ENCODE assay signal across 28 cellular contexts in the genomic region with DNA sequence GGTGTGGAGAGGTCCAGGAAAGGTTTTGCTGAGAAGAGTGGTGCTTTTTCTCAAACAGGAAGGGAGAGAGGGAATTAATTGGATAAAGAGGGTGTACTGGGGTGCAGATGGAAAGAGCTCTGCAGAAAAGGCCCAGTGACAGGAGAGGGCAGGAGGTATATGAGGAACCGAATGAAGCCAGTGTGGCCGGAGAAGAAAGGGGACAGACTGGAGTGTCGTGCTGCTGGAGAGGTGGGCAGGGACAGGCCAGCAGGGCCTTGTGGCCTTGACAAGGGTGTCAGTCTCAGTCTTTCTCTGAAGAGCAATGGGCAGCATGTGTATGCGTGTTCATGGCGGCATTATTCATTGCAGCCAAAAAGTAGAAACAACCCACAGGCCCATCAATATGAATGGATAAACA.
"Had no signal": no experiment of that assay in that cellular context is flagged by ENCODE, and none has a peak within 500 bp of the region (broad histone marks: within the 10 kb centered on the region; RNA-seq: fewer than 3 reads in every experiment).

No MANE protein-coding gene starts in this region.

- H3K4me3 ChIP-seq: stomach, suprapubic skin, testis, thoracic aorta, thyroid gland, tibial artery, tibial nerve, transverse colon, upper lobe of left lung, upper lobe of right lung, uterus, vagina had no signal

- H3K27ac Mint-ChIP-seq: stimulated activated effector memory CD8-positive, alpha-beta T cell treated with anti-CD3 and anti-CD28 coated beads, Interleukin-12 subunit alpha, Interleukin-12 subunit beta, amount 100 ng/mL, for 72 hours; stimulated activated memory B cell treated with anti-CD40 and anti-IgM and Interleukin-4, amounts not matched to agents 10 μg/mL and 1 μg/mL and 100 μg/mL, for 72 hours; stimulated activated naive B cell treated with anti-CD40 and anti-IgM and Interleukin-4, amounts not matched to agents 10 μg/mL and 1 μg/mL and 100 μg/mL, for 72 hours; stimulated activated naive CD8-positive, alpha-beta T cell treated with anti-CD3 and anti-CD28 coated beads, Interleukin-15, amount 100 ng/mL, for 72 hours; stimulated activated naive CD8-positive, alpha-beta T cell treated with anti-CD3 and anti-CD28 coated beads, Interleukin-15, Interleukin-2, amounts not matched to agents 100 ng/mL and 50 ng/mL, for 24 hours; type B pancreatic cell had no signal

- H3K36me3 ChIP-seq: thyroid gland, uterus had no signal

- DNase-seq: stimulated activated CD4-positive, alpha-beta T cell treated with anti-CD3 and anti-CD28 coated beads, Interleukin-2, amount 100 ng/mL, for 48 hours; stimulated activated CD4-positive, alpha-beta T cell treated with anti-CD3 and anti-CD28 coated beads, Interleukin-4, amount 100 ng/mL, for 1 hour; stimulated activated CD4-positive, alpha-beta T cell treated with anti-CD3 and anti-CD28 coated beads, Interleukin-4, amount 100 ng/mL, for 24 hours; stimulated activated CD4-positive, alpha-beta T cell treated with anti-CD3 and anti-CD28 coated beads, Interleukin-4, amount 100 ng/mL, for 4 hours; stimulated activated CD8-positive, alpha-beta memory T cell treated with anti-CD3 and anti-CD28 coated beads, Interleukin-4, amount 100 ng/mL, for 48 hours; stimulated activated naive B cell treated with anti-CD40 and anti-IgM and Interleukin-4, amounts not matched to agents 10 μg/mL and 1 μg/mL and 100 μg/mL, for 72 hours; stimulated activated naive CD4-positive, alpha-beta T cell; stimulated activated naive CD4-positive, alpha-beta T cell treated with Interleukin-2 at 50 U/mL for 16 hours; stimulated activated naive CD8-positive, alpha-beta T cell treated with anti-CD3 and anti-CD28 coated beads, Interleukin-15, amount 100 ng/mL, for 72 hours; stimulated activated naive CD8-positive, alpha-beta T cell treated with anti-CD3 and anti-CD28 coated beads, Interleukin-15, Interleukin-2, amounts not matched to agents 100 U/mL and 50 U/mL, for 24 hours; stomach; substantia nigra; testis; thyroid gland; tibial artery; transverse colon; trophoblast cell; upper lobe of left lung; upper lobe of right lung; uterus had no signal

- H3K27ac ChIP-seq: suprapubic skin, testis, thoracic aorta, thyroid gland, tibial artery, tibial nerve, transverse colon, upper lobe of right lung, uterus, vagina had no signal

- H3K27me3 ChIP-seq: stomach, suprapubic skin, testis, thyroid gland, tibial artery, tibial nerve, transverse colon, upper lobe of left lung, upper lobe of right lung, uterus, vagina had no signal

- H3K36me3 Mint-ChIP-seq: stimulated activated effector memory CD8-positive, alpha-beta T cell treated with anti-CD3 and anti-CD28 coated beads, Interleukin-12 subunit alpha, Interleukin-12 subunit beta, amount 100 ng/mL, for 72 hours; stimulated activated memory B cell treated with anti-CD40 and anti-IgM and Interleukin-4, amounts not matched to agents 10 μg/mL and 1 μg/mL and 100 μg/mL, for 72 hours; stimulated activated naive B cell treated with anti-CD40 and anti-IgM and Interleukin-4, amounts not matched to agents 10 μg/mL and 1 μg/mL and 100 μg/mL, for 72 hours; type B pancreatic cell had no signal

- H3K9me3 ChIP-seq: stomach, suprapubic skin, testis, thoracic aorta, thyroid gland, tibial artery, tibial nerve, transverse colon, upper lobe of left lung, upper lobe of right lung, uterus, vagina had no signal

- H3K27me3 Mint-ChIP-seq: stimulated activated memory B cell treated with anti-CD40 and anti-IgM and Interleukin-4, amounts not matched to agents 10 μg/mL and 1 μg/mL and 100 μg/mL, for 72 hours; stimulated activated naive CD8-positive, alpha-beta T cell treated with anti-CD3 and anti-CD28 coated beads, Interleukin-15, amount 100 ng/mL, for 72 hours; stimulated activated naive CD8-positive, alpha-beta T cell treated with anti-CD3 and anti-CD28 coated beads, Interleukin-15, Interleukin-2, amounts not matched to agents 100 ng/mL and 50 ng/mL, for 24 hours; type B pancreatic cell had no signal

- ATAC-seq: stimulated activated effector memory CD8-positive, alpha-beta T cell treated with anti-CD3 and anti-CD28 coated beads, Interleukin-12 subunit alpha, Interleukin-12 subunit beta, amount 100 ng/mL, for 72 hours; stimulated activated memory B cell treated with anti-CD40 and anti-IgM and Interleukin-4, amounts not matched to agents 10 μg/mL and 1 μg/mL and 100 μg/mL, for 72 hours; stimulated activated naive B cell treated with anti-CD40 and anti-IgM and Interleukin-4, amounts not matched to agents 10 μg/mL and 1 μg/mL and 100 μg/mL, for 72 hours; stimulated activated naive CD8-positive, alpha-beta T cell treated with anti-CD3 and anti-CD28 coated beads, Interleukin-15, amount 100 ng/mL, for 72 hours; stimulated activated naive CD8-positive, alpha-beta T cell treated with anti-CD3 and anti-CD28 coated beads, Interleukin-15, Interleukin-2, amounts not matched to agents 100 U/mL and 50 U/mL, for 24 hours; upper lobe of right lung had no signal

- H3K4me1 ChIP-seq: tibial artery, uterus had no signal

- H3K9me3 Mint-ChIP-seq: stimulated activated effector memory CD8-positive, alpha-beta T cell treated with anti-CD3 and anti-CD28 coated beads, Interleukin-12 subunit alpha, Interleukin-12 subunit beta, amount 100 ng/mL, for 72 hours; stimulated activated memory B cell treated with anti-CD40 and anti-IgM and Interleukin-4, amounts not matched to agents 10 μg/mL and 1 μg/mL and 100 μg/mL, for 72 hours; stimulated activated naive B cell treated with anti-CD40 and anti-IgM and Interleukin-4, amounts not matched to agents 10 μg/mL and 1 μg/mL and 100 μg/mL, for 72 hours; stimulated activated naive CD8-positive, alpha-beta T cell treated with anti-CD3 and anti-CD28 coated beads, Interleukin-15, amount 100 ng/mL, for 72 hours; stimulated activated naive CD8-positive, alpha-beta T cell treated with anti-CD3 and anti-CD28 coated beads, Interleukin-15, Interleukin-2, amounts not matched to agents 100 ng/mL and 50 ng/mL, for 24 hours; type B pancreatic cell had no signal

- H3K4me3 Mint-ChIP-seq: stimulated activated effector memory CD8-positive, alpha-beta T cell treated with anti-CD3 and anti-CD28 coated beads, Interleukin-12 subunit alpha, Interleukin-12 subunit beta, amount 100 ng/mL, for 72 hours; stimulated activated memory B cell treated with anti-CD40 and anti-IgM and Interleukin-4, amounts not matched to agents 10 μg/mL and 1 μg/mL and 100 μg/mL, for 72 hours; stimulated activated naive B cell treated with anti-CD40 and anti-IgM and Interleukin-4, amounts not matched to agents 10 μg/mL and 1 μg/mL and 100 μg/mL, for 72 hours; stimulated activated naive CD8-positive, alpha-beta T cell treated with anti-CD3 and anti-CD28 coated beads, Interleukin-15, amount 100 ng/mL, for 72 hours; stimulated activated naive CD8-positive, alpha-beta T cell treated with anti-CD3 and anti-CD28 coated beads, Interleukin-15, Interleukin-2, amounts not matched to agents 100 ng/mL and 50 ng/mL, for 24 hours; type B pancreatic cell had no signal
